ENCODE assay signal across 8 cellular contexts in genomic region chr22:46054091-46054877, GRCh38.
DNase-seq lines count a peak whose midpoint lies in the region; ATAC-seq and TF ChIP-seq lines count a peak whose summit lies in the region.

No MANE protein-coding gene starts in this region.

- no peaks in the 10 kb centered on the region for H3K27me3 Mint-ChIP-seq in activated CD4-positive, alpha-beta memory T cell treated with anti-CD3 and anti-CD28 coated beads for 36 hours

- no peak for ATAC-seq in GM21576 (IDR thresholded peaks at IDR 0.05; ENCODE audit: unreplicated experiment)
- ATAC-seq in HG02970 (IDR thresholded peaks at IDR 0.05; ENCODE audit: low FRiP score, unreplicated experiment): no peak

- peak overlapping the region; percentile 95 for H3K27ac Mint-ChIP-seq in activated CD4-positive, alpha-beta memory T cell treated with anti-CD3 and anti-CD28 coated beads for 36 hours

- 0 to 4% methylated on average over 17 to 24 of the region's 39 CpGs for WGBS in tibial nerve, 2 donors

- TF ChIP-seq EP300 in tibial nerve (IDR thresholded peaks at IDR 0.05): peak in 1 of 2 donors; percentile 70

- H3K27ac ChIP-seq in tibial nerve: peak overlapping the region; percentile 95 to 100 (median 98)

- H3K9ac ChIP-seq in mucosa of stomach (ENCODE audit: low read length): peak overlapping the region; percentile 83

- no peaks in the 10 kb centered on the region for H3K27me3 ChIP-seq in mucosa of stomach (ENCODE audit: control insufficient read depth, insufficient read depth, low read length)
- no peaks in the 10 kb centered on the region for H3K27me3 ChIP-seq in tibial nerve

- peak overlapping the region; percentile 82 for H3K4me3 Mint-ChIP-seq in activated CD4-positive, alpha-beta memory T cell treated with anti-CD3 and anti-CD28 coated beads for 36 hours

- CTCF ChIA-PET in activated CD4-positive, alpha-beta memory T cell treated with anti-CD3 and anti-CD28 coated beads for 36 hours (lab: Charles Lee): interaction anchor here (0.8 to 2.3 kb wide), 4 partner anchors 9 to 48 kb away, joined by 3 to 6 read pairs (median 4); no protein-coding TSS in a partner anchor

- H3K9me3 Mint-ChIP-seq in activated CD4-positive, alpha-beta memory T cell treated with anti-CD3 and anti-CD28 coated beads for 36 hours: no peaks in the 10 kb centered on the region

- TF ChIP-seq POLR2A in tibial nerve (IDR thresholded peaks at IDR 0.05): peak in 1 of 2 donors; percentile 51

- intact Hi-C loops in activated CD4-positive, alpha-beta memory T cell treated with anti-CD3 and anti-CD28 coated beads for 36 hours (cut with micrococcal nuclease): loop anchor here (2.0 kb wide), 1 partner anchor 15 kb away; no protein-coding TSS in a partner anchor

- peaks cover 3% of the 10 kb centered on the region for H3K36me3 ChIP-seq in mucosa of stomach (ENCODE audit: control insufficient read depth, insufficient read depth, low read length)
- peaks cover 0 to 7% (median 0%) of the 10 kb centered on the region in 3 donors for H3K36me3 ChIP-seq in tibial nerve

- H3K4me1 Mint-ChIP-seq in activated CD4-positive, alpha-beta memory T cell treated with anti-CD3 and anti-CD28 coated beads for 36 hours (ENCODE audit: low read depth): peaks cover 53% of the 10 kb centered on the region

- POLR2A ChIA-PET in activated CD4-positive, alpha-beta memory T cell treated with anti-CD3 and anti-CD28 coated beads for 36 hours (lab: Charles Lee): interaction anchor here (0.8 to 3.7 kb wide), 7 partner anchors 10 to 708 kb away, joined by 3 to 24 read pairs (median 3); no protein-coding TSS in a partner anchor

- TF ChIP-seq CTCF in epithelial cell of proximal tubule (conservative IDR thresholded peaks at IDR 0.05; ENCODE audit: low read depth, low read length): no peak
- TF ChIP-seq CTCF in tibial nerve (IDR thresholded peaks at IDR 0.05): no peak

- DNase-seq in COR-L47 (lab: John Stamatoyannopoulos, UW) (peak; percentile 82), HT1080 (ENCODE audit: low read depth) (peak; percentile 71), epithelial cell of proximal tubule (ENCODE audit: low read depth) (no peak), tibial nerve (ENCODE audit: low spot score in 2 of 2) (peak in 1 of 2 donors; percentile 58)
- peak; percentile 56 for DNase-seq in activated CD4-positive, alpha-beta memory T cell treated with anti-CD3 and anti-CD28 coated beads for 36 hours

- H3K9me3 ChIP-seq in mucosa of stomach (ENCODE audit: control insufficient read depth, low read length) (no peaks in the 10 kb centered on the region), tibial nerve (no peaks in the 10 kb centered on the region)

- H3K4me1 ChIP-seq in mucosa of stomach (ENCODE audit: control insufficient read depth, insufficient read depth, low read length) (peaks cover 80% of the 10 kb centered on the region), tibial nerve (peaks cover 9 to 86% (median 69%) of the 10 kb centered on the region in 4 donors)

- peaks cover 3% of the 10 kb centered on the region for H3K36me3 Mint-ChIP-seq in activated CD4-positive, alpha-beta memory T cell treated with anti-CD3 and anti-CD28 coated beads for 36 hours

- H3K4me3 ChIP-seq in epithelial cell of proximal tubule (ENCODE audit: low read depth, low read length) (peak overlapping the region; percentile 77), mucosa of stomach (ENCODE audit: low read length) (peak overlapping the region; percentile 64), tibial nerve (peak overlapping the region; percentile 66 to 81 (median 73))
